Comparison of ENCODE assay signal across 1 cellular context in the genomic region with DNA sequence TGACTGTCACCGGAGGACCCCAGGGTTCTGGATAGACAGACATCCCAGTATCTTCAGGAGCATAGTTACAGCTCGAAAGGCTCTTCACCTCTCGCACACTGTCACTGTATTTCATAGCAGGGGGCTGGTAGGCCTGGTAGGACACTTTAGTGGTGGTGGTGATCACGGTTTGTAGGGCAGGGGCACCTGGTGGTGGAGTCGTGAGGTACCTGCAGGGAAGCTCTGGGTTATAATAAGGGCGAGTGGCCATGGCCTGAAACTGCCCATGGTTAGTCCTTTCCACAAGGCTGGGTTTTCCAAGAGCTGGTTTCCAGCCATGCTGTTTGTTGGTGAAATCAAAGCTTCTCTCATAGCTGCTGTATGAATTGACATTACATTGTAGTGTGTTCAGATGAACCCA.
TF ChIP-seq lines count a peak whose summit lies in the region.

No MANE protein-coding gene starts in this region.

TF ChIP-seq in GM23338, 12 proteins besides CTCF, POLR2A, EP300 and RAD21 (continued from another document):
- TF ChIP-seq JUNB (IDR thresholded peaks at IDR 0.05; ENCODE audit: unreplicated experiment) (no peak), STAT1 (IDR thresholded peaks at IDR 0.05; ENCODE audit: unreplicated experiment) (no peak)
TF ChIP-seq in GM23338: peak in this region for 0.
